ENCODE assay signal across 20 cellular contexts in the genomic region with DNA sequence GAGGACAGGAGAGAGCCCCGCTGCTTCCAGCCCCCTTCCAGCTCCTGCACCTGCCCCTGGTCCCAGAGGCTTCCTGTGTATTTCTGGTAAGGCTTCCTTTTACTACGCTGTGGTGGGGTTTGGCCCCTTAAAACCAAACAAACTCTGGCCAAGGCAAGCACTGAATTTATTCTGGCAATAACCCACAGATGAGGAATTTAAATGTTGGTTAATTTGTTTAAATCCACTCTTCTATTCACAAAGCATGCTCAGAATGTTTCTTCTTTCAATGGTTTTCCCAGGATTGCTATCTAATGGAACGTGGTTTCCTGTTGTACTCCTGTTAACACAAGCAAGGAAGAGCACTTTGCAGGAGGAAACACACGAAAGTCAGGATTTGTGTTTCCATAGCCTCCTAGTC.
DNase-seq lines count a peak whose midpoint lies in the region; ATAC-seq and TF ChIP-seq lines count a peak whose summit lies in the region.
"Had no signal": no experiment of that assay in that cellular context is flagged by ENCODE, and none has a peak within 500 bp of the region (broad histone marks: within the 10 kb centered on the region; RNA-seq: fewer than 3 reads in every experiment).

No MANE protein-coding gene starts in this region.

- ATAC-seq in gastroesophageal sphincter, result no peak
- ATAC-seq: A549, HCT116 had no signal

- H3K27ac ChIP-seq in mesenchymal stem cell (ENCODE audit: low read length, poor library complexity, severe bottlenecking) (no peak overlapping the region), esophagus squamous epithelium (no peak overlapping the region), gastroesophageal sphincter (no peak overlapping the region)
- H3K27ac ChIP-seq: A549, GM23248 had no signal

- H2BK12ac ChIP-seq in mesenchymal stem cell (ENCODE audit: low read length in 2 of 2), result no peak overlapping the region

- no peak overlapping the region for H3K23ac ChIP-seq in mesenchymal stem cell (ENCODE audit: low read length in 2 of 2)

- H3K27me3 ChIP-seq in mesenchymal stem cell (ENCODE audit: control insufficient read depth in 1 of 2, insufficient read depth in 1 of 2, low read length in 2 of 2) (peaks cover 0 to 21% of the 10 kb centered on the region in 2 experiments), esophagus squamous epithelium (no peaks in the 10 kb centered on the region), gastroesophageal sphincter (no peaks in the 10 kb centered on the region)

- no peak overlapping the region for H2AFZ ChIP-seq in mesenchymal stem cell (ENCODE audit: low read depth, low read length)
- H2AFZ ChIP-seq: GM23248 had no signal

- H4K8ac ChIP-seq in mesenchymal stem cell (ENCODE audit: low read length), result no peak overlapping the region

- intact Hi-C loops in esophagus squamous epithelium (cut with DNase I), result no loop called here

- no peak overlapping the region for H3K4me2 ChIP-seq in mesenchymal stem cell (ENCODE audit: low read length, poor library complexity, severe bottlenecking)
- H3K4me2 ChIP-seq: A549 had no signal

- no peak overlapping the region for H2AK5ac ChIP-seq in mesenchymal stem cell (ENCODE audit: low read length, severe bottlenecking)

- H3K9ac ChIP-seq in mesenchymal stem cell (ENCODE audit: low read length), result no peak overlapping the region
- H3K9ac ChIP-seq: GM23248 had no signal

- no peak overlapping the region for H3K4ac ChIP-seq in mesenchymal stem cell (ENCODE audit: low read depth in 1 of 2, low read length in 2 of 2)

- H2BK5ac ChIP-seq in mesenchymal stem cell (ENCODE audit: low read depth, low read length, poor library complexity, severe bottlenecking), result no peak overlapping the region

- no peaks in the 10 kb centered on the region for H3K4me1 ChIP-seq in mesenchymal stem cell (ENCODE audit: control insufficient read depth, insufficient read depth, low read depth, low read length)
- H3K4me1 ChIP-seq in esophagus squamous epithelium, result peaks cover 0 to 11% (median 0%) of the 10 kb centered on the region in 3 donors
- peaks cover 0 to 1% (median 0%) of the 10 kb centered on the region in 3 donors for H3K4me1 ChIP-seq in gastroesophageal sphincter
- H3K4me1 ChIP-seq: A549 had no signal

- no peak overlapping the region for H3K14ac ChIP-seq in mesenchymal stem cell (ENCODE audit: low read length in 2 of 2)

- H2BK120ac ChIP-seq in mesenchymal stem cell (ENCODE audit: low read depth, low read length), result no peak overlapping the region

- TF ChIP-seq POLR2A in esophagus squamous epithelium (IDR thresholded peaks at IDR 0.05) (no peak), gastroesophageal sphincter (IDR thresholded peaks at IDR 0.05) (no peak)

- H3K4me3 ChIP-seq in mesenchymal stem cell (ENCODE audit: insufficient read depth in 1 of 2, low read depth in 1 of 2, low read length in 2 of 2) (no peak overlapping the region), esophagus squamous epithelium (no peak overlapping the region), gastroesophageal sphincter (no peak overlapping the region)
- H3K4me3 ChIP-seq: A549, GM23248 had no signal

- no peak for TF ChIP-seq CTCF in esophagus squamous epithelium (IDR thresholded peaks at IDR 0.05)
- TF ChIP-seq CTCF in gastroesophageal sphincter (IDR thresholded peaks at IDR 0.05), result no peak

- 57% methylated on average over 2 of the region's 4 CpGs for WGBS in mesenchymal stem cell
- WGBS in esophagus squamous epithelium, 2 donors, result 48 to 60% methylated on average over 4 of the region's 4 CpGs
- 67 to 77% methylated on average over 3 of the region's 4 CpGs for WGBS in gastroesophageal sphincter (ENCODE audit: low coverage in 1 of 2), 2 donors

- no peaks in the 10 kb centered on the region for H3K79me1 ChIP-seq in mesenchymal stem cell (replicated peaks; ENCODE audit: low read length, poor library complexity, severe bottlenecking)

- no peak overlapping the region for H4K91ac ChIP-seq in mesenchymal stem cell (ENCODE audit: low read length)

- H3K9me3 ChIP-seq in mesenchymal stem cell (ENCODE audit: control insufficient read depth, low read length) (no peaks in the 10 kb centered on the region), esophagus squamous epithelium (no peaks in the 10 kb centered on the region), gastroesophageal sphincter (no peaks in the 10 kb centered on the region)
- H3K9me3 ChIP-seq: A549 had no signal

- H2BK15ac ChIP-seq in mesenchymal stem cell (ENCODE audit: low read depth, poor library complexity, severe bottlenecking), result no peak overlapping the region

- DNase-seq in AG08396 (ENCODE audit: low spot score) (peak; percentile 34), H4 (ENCODE audit: low spot score) (peak; percentile 77), astrocyte of the hippocampus (ENCODE audit: low read depth, low spot score) (peak; percentile 39), mesenchymal stem cell (peak; percentile 21), superior temporal gyrus (ENCODE audit: extremely low spot score) (no peak), esophagus squamous epithelium (lab: John Stamatoyannopoulos, UW) (no peak), SKM-1 (lab: John Stamatoyannopoulos, UW; ENCODE audit: unreplicated experiment) (no peak)
- DNase-seq: 8988T; ACHN; C1 segment of cervical spinal cord; Calu3; CD4-positive, alpha-beta memory T cell; COR-L47; DMS53; DMS79 treated with DMSO at 0.1 percent for 48 hours; GM23248; H9 had no signal

- H3K18ac ChIP-seq in mesenchymal stem cell (ENCODE audit: low read depth in 1 of 2, low read length in 2 of 2), result peak overlapping the region in 1 of 2 experiments; percentile 23

- H3K36me3 ChIP-seq in mesenchymal stem cell (ENCODE audit: control insufficient read depth in 1 of 2, insufficient read depth in 2 of 2, low read depth in 1 of 2, low read length in 2 of 2) (no peaks in the 10 kb centered on the region), esophagus squamous epithelium (no peaks in the 10 kb centered on the region), gastroesophageal sphincter (no peaks in the 10 kb centered on the region)

- no peak for TF ChIP-seq EP300 in gastroesophageal sphincter (IDR thresholded peaks at IDR 0.05)

Comparison
In these comparisons a context has a peak if more than half of its experiments do, and no peak if none do; other contexts are left out.
1. DNase-seq: peak in AG08396 (single experiment), H4 (single experiment), astrocyte of the hippocampus (single experiment) and mesenchymal stem cell (single experiment); none in superior temporal gyrus (single experiment), esophagus squamous epithelium (single experiment) and SKM-1 (single experiment).